ENCODE assay signal across 12 cellular contexts in genomic region chr10:113099431-113100298, GRCh38.
DNase-seq lines count a peak whose midpoint lies in the region; ATAC-seq and TF ChIP-seq lines count a peak whose summit lies in the region.
"Had no signal": no experiment of that assay in that cellular context is flagged by ENCODE, and none has a peak within 500 bp of the region (broad histone marks: within the 10 kb centered on the region; RNA-seq: fewer than 3 reads in every experiment).

No MANE protein-coding gene starts in this region.

- H3K4me3 Mint-ChIP-seq in GM23338 (no peak overlapping the region), neural progenitor cell (no peak overlapping the region)
- H3K4me3 Mint-ChIP-seq: activated naive CD8-positive, alpha-beta T cell treated with anti-CD3 and anti-CD28 coated beads, Interleukin-2, amount 50 U/mL, for 24 hours; stimulated activated naive CD8-positive, alpha-beta T cell treated with anti-CD3 and anti-CD28 coated beads, Interleukin-15, amount 100 ng/mL, for 72 hours had no signal

- H3K27me3 Mint-ChIP-seq in GM23338 (ENCODE audit: insufficient read depth, low read depth, poor library complexity), result peaks cover 15% of the 10 kb centered on the region
- peaks cover 3% of the 10 kb centered on the region for H3K27me3 Mint-ChIP-seq in neural progenitor cell (ENCODE audit: insufficient read depth, low read depth)
- H3K27me3 Mint-ChIP-seq: activated naive CD8-positive, alpha-beta T cell treated with anti-CD3 and anti-CD28 coated beads, Interleukin-2, amount 50 U/mL, for 24 hours had no signal

- H3K4me1 ChIP-seq in GM23338 (ENCODE audit: insufficient read depth), result peaks cover 4% of the 10 kb centered on the region
- peaks cover 32% of the 10 kb centered on the region for H3K4me1 ChIP-seq in neural progenitor cell

- peaks cover 34% of the 10 kb centered on the region for H4K20me1 ChIP-seq in GM23338 (replicated peaks; ENCODE audit: insufficient read depth)
- H4K20me1 ChIP-seq in neural progenitor cell (ENCODE audit: low read depth), result peaks cover 55% of the 10 kb centered on the region

- H3K27me3 ChIP-seq in GM23338 (ENCODE audit: insufficient read depth), result no peaks in the 10 kb centered on the region
- H3K27me3 ChIP-seq in neural progenitor cell, result no peaks in the 10 kb centered on the region

- no peak for ATAC-seq in GM23338
- ATAC-seq: activated naive CD8-positive, alpha-beta T cell treated with anti-CD3 and anti-CD28 coated beads, Interleukin-2, amount 50 U/mL, for 24 hours; stimulated activated naive CD8-positive, alpha-beta T cell treated with anti-CD3 and anti-CD28 coated beads, Interleukin-15, amount 100 ng/mL, for 72 hours had no signal

- H3K36me3 ChIP-seq in GM23338 (ENCODE audit: insufficient read depth) (peaks cover 5% of the 10 kb centered on the region; the same call in 1 of the 2 replicates), neural progenitor cell (no peaks in the 10 kb centered on the region)

- H3K4me2 ChIP-seq in GM23338 (no peak overlapping the region), neural progenitor cell (peak overlapping the region; percentile 15)
- H3K4me2 ChIP-seq: smooth muscle cell had no signal

- H3K9ac ChIP-seq in neural progenitor cell, result no peak overlapping the region

- peak overlapping the region; percentile 83 for H3K27ac Mint-ChIP-seq in GM23338
- H3K27ac Mint-ChIP-seq in neural progenitor cell, result peak overlapping the region; percentile 31
- H3K27ac Mint-ChIP-seq: activated naive CD8-positive, alpha-beta T cell treated with anti-CD3 and anti-CD28 coated beads, Interleukin-2, amount 50 U/mL, for 24 hours; stimulated activated naive CD8-positive, alpha-beta T cell treated with anti-CD3 and anti-CD28 coated beads, Interleukin-15, amount 100 ng/mL, for 72 hours had no signal

- H3K4me3 ChIP-seq in GM23338, result no peak overlapping the region
- H3K4me3 ChIP-seq in cardiac fibroblast (replicated peaks in 1 of 2; ENCODE audit: low read depth in 2 of 2, low read length in 2 of 2), result no peak overlapping the region
- no peak overlapping the region for H3K4me3 ChIP-seq in neural progenitor cell
- H3K4me3 ChIP-seq: smooth muscle cell had no signal

- H3K9me3 Mint-ChIP-seq in GM23338 (no peaks in the 10 kb centered on the region; the same call in 2 of the 3 replicates), neural progenitor cell (no peaks in the 10 kb centered on the region)
- H3K9me3 Mint-ChIP-seq: activated naive CD8-positive, alpha-beta T cell treated with anti-CD3 and anti-CD28 coated beads, Interleukin-2, amount 50 U/mL, for 24 hours; stimulated activated naive CD8-positive, alpha-beta T cell treated with anti-CD3 and anti-CD28 coated beads, Interleukin-15, amount 100 ng/mL, for 72 hours had no signal

- H3K79me2 ChIP-seq in GM23338 (replicated peaks; ENCODE audit: insufficient read depth) (peaks cover 94% of the 10 kb centered on the region), neural progenitor cell (ENCODE audit: low read depth) (peaks cover 65% of the 10 kb centered on the region)

- H3K36me3 Mint-ChIP-seq in GM23338 (ENCODE audit: low read depth) (peaks cover 62% of the 10 kb centered on the region), neural progenitor cell (peaks cover 4% of the 10 kb centered on the region)

- intact Hi-C loops in head of caudate nucleus (cut with DNase I), result no loop called here

- H3K9me2 ChIP-seq in GM23338 (ENCODE audit: insufficient read depth), result no peaks in the 10 kb centered on the region

- no peak for TF ChIP-seq CTCF in GM23338 (conservative IDR thresholded peaks at IDR 0.05; ENCODE audit: low read depth in 2 of 2)
- no peak for TF ChIP-seq CTCF in cardiac fibroblast (IDR thresholded peaks at IDR 0.05; ENCODE audit: low read depth, low read length)
- no peak for TF ChIP-seq CTCF in neural progenitor cell (IDR thresholded peaks at IDR 0.05)

- H3K9me3 ChIP-seq in neural progenitor cell (ENCODE audit: low read depth), result no peaks in the 10 kb centered on the region

- 0 out of 2 replicates have a peak overlapping the region, but pooled peaks have one; percentile 19 for H3K27ac ChIP-seq in GM23338 (ENCODE audit: low read depth)
- H3K27ac ChIP-seq in neural progenitor cell, result peak overlapping the region; percentile 34

- H3F3A ChIP-seq in GM23338 (replicated peaks; ENCODE audit: low read depth) (no peaks in the 10 kb centered on the region; the same call in 1 of the 2 replicates), neural progenitor cell (ENCODE audit: low read depth) (peaks cover 20% of the 10 kb centered on the region)

- H3K4me1 Mint-ChIP-seq in GM23338 (peaks cover 49% of the 10 kb centered on the region), neural progenitor cell (peaks cover 54% of the 10 kb centered on the region)

- no peak overlapping the region for H2AFZ ChIP-seq in GM23338
- H2AFZ ChIP-seq in neural progenitor cell (replicated peaks), result no peak overlapping the region

- DNase-seq in GM23338 (ENCODE audit: low spot score) (no peak), NCI-H510A (lab: John Stamatoyannopoulos, UW) (peak; percentile 60), cardiac fibroblast (ENCODE audit: low read depth in 2 of 2) (peak; percentile 37 to 58), neural progenitor cell (ENCODE audit: low spot score) (peak; percentile 31), ACHN (no peak), head of caudate nucleus (no peak), superior temporal gyrus (ENCODE audit: extremely low spot score) (no peak)
- no peak for DNase-seq in stimulated activated CD4-positive, alpha-beta T cell treated with anti-CD3 and anti-CD28 coated beads, Interleukin-4, amount 100 ng/mL, for 24 hours
- DNase-seq: activated naive CD8-positive, alpha-beta T cell treated with anti-CD3 and anti-CD28 coated beads, Interleukin-2, amount 50 U/mL, for 24 hours; EL; stimulated activated naive CD8-positive, alpha-beta T cell treated with anti-CD3 and anti-CD28 coated beads, Interleukin-15, amount 100 ng/mL, for 72 hours had no signal

- in situ Hi-C loops in ACHN (cut with HindIII; ENCODE audit: low pct_ligation_motif_present, low pct_unique_long_range_greater_than_20kb, low sequenced_read_pairs), result no loop called here

TF ChIP-seq in GM23338, 12 proteins besides CTCF, POLR2A, EP300 and RAD21 (continues in another document):
- TF ChIP-seq POLR2AphosphoS5 (IDR thresholded peaks at IDR 0.05; ENCODE audit: low read depth) (no peak), ZNF331 (CRISPR knock-in tag; IDR thresholded peaks at IDR 0.05; ENCODE audit: low read depth) (no peak), REST (IDR thresholded peaks at IDR 0.05; ENCODE audit: unreplicated experiment) (no peak)

Comparison
In these comparisons a context has a peak if more than half of its experiments do, and no peak if none do; other contexts are left out.
1. DNase-seq: peak in NCI-H510A (single experiment), cardiac fibroblast (2 of 2) and neural progenitor cell (single experiment); none in GM23338 (single experiment), ACHN (single experiment), head of caudate nucleus (0 of 42), stimulated activated CD4-positive, alpha-beta T cell treated with anti-CD3 and anti-CD28 coated beads, Interleukin-4, amount 100 ng/mL, for 24 hours (single experiment) and superior temporal gyrus (single experiment).